Comparison of ENCODE assay signal across 8 cellular contexts in genomic region chr1:111141245-111141644, GRCh38. TPM values are rescaled to one million over a fixed set of nuclear protein-coding genes. Genes with fewer than 3 reads are reported as not detected.
DNase-seq lines count a peak whose midpoint lies in the region; ATAC-seq, FAIRE-seq and TF ChIP-seq lines count a peak whose summit lies in the region.

No MANE protein-coding gene starts in this region.

- H3K9ac ChIP-seq in kidney (ENCODE audit: low read length in 2 of 2), result peak overlapping the region in 1 of 2 donors; percentile 86

- no peak for ATAC-seq in activated naive CD4-positive, alpha-beta T cell treated with anti-CD3 and anti-CD28 coated beads, Interleukin-2, amount 50 U/mL, for 72 hours

- H3K4me3 Mint-ChIP-seq in activated naive CD4-positive, alpha-beta T cell treated with anti-CD3 and anti-CD28 coated beads for 36 hours, result peak overlapping the region; percentile 94

- H3K36me3 ChIP-seq in kidney (ENCODE audit: control insufficient read depth in 1 of 2, insufficient read depth in 2 of 2, low read length in 2 of 2), result no peaks in the 10 kb centered on the region
- H3K36me3 ChIP-seq in thymus (ENCODE audit: control insufficient read depth, insufficient read depth), result peaks cover 10% of the 10 kb centered on the region

- H3K27ac ChIP-seq in kidney (ENCODE audit: low read depth in 2 of 2, low read length in 2 of 2) (no peak overlapping the region), thymus (ENCODE audit: low read depth) (no peak overlapping the region)

- H3K9me3 Mint-ChIP-seq in activated naive CD4-positive, alpha-beta T cell treated with anti-CD3 and anti-CD28 coated beads for 36 hours, result no peaks in the 10 kb centered on the region
- H3K9me3 Mint-ChIP-seq in activated naive CD4-positive, alpha-beta T cell treated with anti-CD3 and anti-CD28 coated beads, Interleukin-2, amount 50 U/mL, for 72 hours, result no peaks in the 10 kb centered on the region

- H3K27ac Mint-ChIP-seq in activated naive CD4-positive, alpha-beta T cell treated with anti-CD3 and anti-CD28 coated beads for 36 hours, result no peak overlapping the region
- H3K27ac Mint-ChIP-seq in activated naive CD4-positive, alpha-beta T cell treated with anti-CD3 and anti-CD28 coated beads, Interleukin-2, amount 50 U/mL, for 72 hours, result peak overlapping the region; percentile 57 to 94

- peaks cover 55% of the 10 kb centered on the region for H3K4me1 Mint-ChIP-seq in activated naive CD4-positive, alpha-beta T cell treated with anti-CD3 and anti-CD28 coated beads for 36 hours (ENCODE audit: low read depth)

- CTCF ChIA-PET in activated naive CD4-positive, alpha-beta T cell treated with anti-CD3 and anti-CD28 coated beads for 36 hours (lab: Charles Lee), result interaction anchor here (1.0 to 1.4 kb wide), 2 partner anchors 74 to 84 kb away, joined by 3 read pairs; no protein-coding TSS in a partner anchor

- no peaks in the 10 kb centered on the region for H3K27me3 Mint-ChIP-seq in activated naive CD4-positive, alpha-beta T cell treated with anti-CD3 and anti-CD28 coated beads for 36 hours (ENCODE audit: low read depth)

- no peak for TF ChIP-seq CTCF in kidney (IDR thresholded peaks at IDR 0.05; ENCODE audit: borderline replicate concordance, extremely low read depth, insufficient read depth)

- no peak for FAIRE-seq in kidney (lab: Jason Lieb, UNC)

- WGBS in thymus, result 14% methylated on average over 2 of the region's 2 CpGs

- peaks cover 6% of the 10 kb centered on the region for H3K36me3 Mint-ChIP-seq in activated naive CD4-positive, alpha-beta T cell treated with anti-CD3 and anti-CD28 coated beads for 36 hours (ENCODE audit: low read depth)
- H3K36me3 Mint-ChIP-seq in activated naive CD4-positive, alpha-beta T cell treated with anti-CD3 and anti-CD28 coated beads, Interleukin-2, amount 50 U/mL, for 72 hours, result peaks cover 12 to 22% of the 10 kb centered on the region in 2 donors

- H3K4me1 ChIP-seq in kidney (ENCODE audit: control insufficient read depth in 1 of 2, insufficient read depth in 1 of 2, low read depth in 1 of 2, low read length in 2 of 2) (peaks cover 4 to 8% of the 10 kb centered on the region in 2 donors), thymus (ENCODE audit: control insufficient read depth, insufficient read depth, low read length) (peaks cover 23% of the 10 kb centered on the region)

- intact Hi-C loops in activated naive CD4-positive, alpha-beta T cell treated with anti-CD3 and anti-CD28 coated beads for 36 hours (cut with micrococcal nuclease), result loop anchor here (5.0 kb wide), 3 partner anchors 136 to 616 kb away; partner anchors contain the start of gene DDX20
- intact Hi-C loops in kidney (cut with DNase I), result no loop called here

- no peaks in the 10 kb centered on the region for H3K27me3 ChIP-seq in thymus (ENCODE audit: control insufficient read depth, insufficient read depth)

- no peak for DNase-seq in activated naive CD4-positive, alpha-beta T cell treated with anti-CD3 and anti-CD28 coated beads for 36 hours
- no peak for DNase-seq in activated naive CD4-positive, alpha-beta T cell (lab: John Stamatoyannopoulos, UW)
- DNase-seq in activated naive CD4-positive, alpha-beta T cell treated with anti-CD3 and anti-CD28 coated beads, Interleukin-2, amount 50 U/mL, for 72 hours (ENCODE audit: low spot score in 2 of 2), result no peak
- DNase-seq in kidney (no peak), globus pallidus (ENCODE audit: low spot score) (no peak), LoVo (ENCODE audit: low spot score) (no peak), GDM1 (lab: John Stamatoyannopoulos, UW) (no peak)

- H3K4me3 ChIP-seq in kidney (ENCODE audit: low read length in 2 of 2) (peak overlapping the region; percentile 96 to 98), thymus (ENCODE audit: low read length) (peak overlapping the region; percentile 78)

- H3K9me3 ChIP-seq in kidney (ENCODE audit: control insufficient read depth in 1 of 2, low read length in 2 of 2) (no peaks in the 10 kb centered on the region), thymus (ENCODE audit: control insufficient read depth) (no peaks in the 10 kb centered on the region)

RNA-seq across cellular contexts. Expression of gene CEPT1, which starts 1.2 kb away (rescaled TPM):
- total RNA-seq in activated naive CD4-positive, alpha-beta T cell treated with anti-CD3 and anti-CD28 coated beads for 36 hours, result 10 to 100 TPM; 29.0 to 30.3 TPM
- total RNA-seq in activated naive CD4-positive, alpha-beta T cell treated with anti-CD3 and anti-CD28 coated beads, Interleukin-2, amount 50 U/mL, for 72 hours, result 10 to 100 TPM; 22.9 to 41.6 TPM
- 35.7 TPM for total RNA-seq in kidney
- polyA plus RNA-seq in kidney (ENCODE audit: insufficient read depth, low read depth, low replicate concordance), result 19.2 TPM
- polyA plus RNA-seq in thymus, result 55.3 TPM

RNA-seq across cellular contexts. Expression of gene DRAM2, which starts 1.4 kb away (rescaled TPM):
- total RNA-seq in activated naive CD4-positive, alpha-beta T cell treated with anti-CD3 and anti-CD28 coated beads for 36 hours, result 10 to 100 TPM; 27.7 to 31.1 TPM
- total RNA-seq in activated naive CD4-positive, alpha-beta T cell treated with anti-CD3 and anti-CD28 coated beads, Interleukin-2, amount 50 U/mL, for 72 hours, result 10 to 100 TPM; 23.0 to 36.1 TPM
- 31.9 TPM for total RNA-seq in kidney
- polyA plus RNA-seq in kidney (ENCODE audit: insufficient read depth, low read depth, low replicate concordance) (54.5 TPM), thymus (77.5 TPM)

RNA-seq across cellular contexts. Expression of gene DENND2D, which starts 59.2 kb away (rescaled TPM):
- 100 to 1,000 TPM; 210 to 213 TPM for total RNA-seq in activated naive CD4-positive, alpha-beta T cell treated with anti-CD3 and anti-CD28 coated beads for 36 hours
- 100 to 1,000 TPM; 213 to 221 TPM for total RNA-seq in activated naive CD4-positive, alpha-beta T cell treated with anti-CD3 and anti-CD28 coated beads, Interleukin-2, amount 50 U/mL, for 72 hours
- 81.0 TPM for total RNA-seq in kidney
- polyA plus RNA-seq in kidney (ENCODE audit: insufficient read depth, low read depth, low replicate concordance) (45.3 TPM), thymus (134 TPM)
